2 cellular contexts compared by ENCODE assay signal in the genomic region with DNA sequence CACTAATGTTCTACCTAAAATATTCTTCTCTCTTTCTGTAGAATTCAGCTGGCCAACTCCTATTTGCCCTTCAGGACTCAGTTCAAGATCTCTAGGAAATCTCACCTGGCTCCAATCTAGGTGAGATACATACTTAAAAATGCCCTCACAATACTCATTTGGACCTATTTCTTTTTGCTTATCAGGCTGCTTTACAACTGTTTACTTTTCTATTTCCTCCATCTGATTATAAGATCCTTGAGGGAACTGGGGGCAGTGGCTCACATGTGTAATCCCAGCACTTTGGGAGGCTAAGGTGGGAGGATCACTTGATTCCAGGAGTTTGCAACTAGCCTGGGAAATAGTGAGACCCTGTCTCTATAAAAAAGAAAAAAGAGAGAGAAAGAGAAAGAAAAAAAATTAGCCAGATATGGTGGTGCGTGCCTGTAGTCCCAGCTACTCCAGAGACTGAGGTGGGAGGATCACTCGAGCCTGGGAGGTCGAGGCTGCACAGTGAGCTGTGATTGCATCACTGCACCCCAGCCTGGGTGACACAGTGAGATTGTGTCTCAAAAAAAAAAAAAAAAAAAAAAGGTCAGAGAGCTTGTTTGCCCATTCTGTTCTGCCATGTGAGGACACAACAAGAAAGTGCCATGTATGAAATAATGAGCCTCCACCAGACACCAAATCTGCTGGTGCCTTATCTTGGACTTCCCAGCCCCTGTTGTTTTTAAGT.
TF ChIP-seq lines count a peak whose summit lies in the region.

No MANE protein-coding gene starts in this region.

TF ChIP-seq in HEK293, 187 proteins besides CTCF, POLR2A, EP300 and RAD21:
- TF ChIP-seq ZNF362 (tag by site-specific recombination; IDR thresholded peaks at IDR 0.05) (peak; percentile 37; the same call in 1 of the 2 replicates), ZBTB10 (tag by site-specific recombination; IDR thresholded peaks at IDR 0.05) (no peak), GLIS1 (tag by site-specific recombination; IDR thresholded peaks at IDR 0.05) (peak; percentile 41; the same call in 1 of the 2 replicates), ZNF280C (tag by site-specific recombination; IDR thresholded peaks at IDR 0.05) (no peak)
- TF ChIP-seq, protein P1, sequence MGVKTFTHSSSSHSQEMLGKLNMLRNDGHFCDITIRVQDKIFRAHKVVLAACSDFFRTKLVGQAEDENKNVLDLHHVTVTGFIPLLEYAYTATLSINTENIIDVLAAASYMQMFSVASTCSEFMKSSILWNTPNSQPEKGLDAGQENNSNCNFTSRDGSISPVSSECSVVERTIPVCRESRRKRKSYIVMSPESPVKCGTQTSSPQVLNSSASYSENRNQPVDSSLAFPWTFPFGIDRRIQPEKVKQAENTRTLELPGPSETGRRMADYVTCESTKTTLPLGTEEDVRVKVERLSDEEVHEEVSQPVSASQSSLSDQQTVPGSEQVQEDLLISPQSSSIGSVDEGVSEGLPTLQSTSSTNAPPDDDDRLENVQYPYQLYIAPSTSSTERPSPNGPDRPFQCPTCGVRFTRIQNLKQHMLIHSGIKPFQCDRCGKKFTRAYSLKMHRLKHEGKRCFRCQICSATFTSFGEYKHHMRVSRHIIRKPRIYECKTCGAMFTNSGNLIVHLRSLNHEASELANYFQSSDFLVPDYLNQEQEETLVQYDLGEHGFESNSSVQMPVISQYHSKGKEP (tag by site-specific recombination; IDR thresholded peaks at IDR 0.05), result no peak

TF ChIP-seq in SK-N-SH, 30 proteins besides CTCF, POLR2A, EP300 and RAD21:
- TF ChIP-seq TEAD4 (IDR thresholded peaks at IDR 0.05; ENCODE audit: borderline replicate concordance, insufficient read depth), result no peak
- TF ChIP-seq, protein P2, sequence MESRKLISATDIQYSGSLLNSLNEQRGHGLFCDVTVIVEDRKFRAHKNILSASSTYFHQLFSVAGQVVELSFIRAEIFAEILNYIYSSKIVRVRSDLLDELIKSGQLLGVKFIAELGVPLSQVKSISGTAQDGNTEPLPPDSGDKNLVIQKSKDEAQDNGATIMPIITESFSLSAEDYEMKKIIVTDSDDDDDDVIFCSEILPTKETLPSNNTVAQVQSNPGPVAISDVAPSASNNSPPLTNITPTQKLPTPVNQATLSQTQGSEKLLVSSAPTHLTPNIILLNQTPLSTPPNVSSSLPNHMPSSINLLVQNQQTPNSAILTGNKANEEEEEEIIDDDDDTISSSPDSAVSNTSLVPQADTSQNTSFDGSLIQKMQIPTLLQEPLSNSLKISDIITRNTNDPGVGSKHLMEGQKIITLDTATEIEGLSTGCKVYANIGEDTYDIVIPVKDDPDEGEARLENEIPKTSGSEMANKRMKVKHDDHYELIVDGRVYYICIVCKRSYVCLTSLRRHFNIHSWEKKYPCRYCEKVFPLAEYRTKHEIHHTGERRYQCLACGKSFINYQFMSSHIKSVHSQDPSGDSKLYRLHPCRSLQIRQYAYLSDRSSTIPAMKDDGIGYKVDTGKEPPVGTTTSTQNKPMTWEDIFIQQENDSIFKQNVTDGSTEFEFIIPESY (IDR thresholded peaks at IDR 0.05; ENCODE audit: borderline replicate concordance, low read depth), result no peak
- no peak for TF ChIP-seq TCF12 (IDR thresholded peaks at IDR 0.05)
- no peak for TF ChIP-seq USF2 (IDR thresholded peaks at IDR 0.05; ENCODE audit: borderline replicate concordance, low read depth, low read length)
- no peak for TF ChIP-seq NFIC (IDR thresholded peaks at IDR 0.05; ENCODE audit: borderline replicate concordance)
- TF ChIP-seq ELF1 (IDR thresholded peaks at IDR 0.05), result no peak
- TF ChIP-seq MXI1 (IDR thresholded peaks at IDR 0.05; ENCODE audit: low read depth, low read length), result no peak
- no peak for TF ChIP-seq POLR2AphosphoS5 (IDR thresholded peaks at IDR 0.05; ENCODE audit: low read depth, low read length)
- no peak for TF ChIP-seq RXRA (IDR thresholded peaks at IDR 0.05; ENCODE audit: borderline replicate concordance, low read depth)
- TF ChIP-seq PBX3 (IDR thresholded peaks at IDR 0.05), result no peak
